10 cellular contexts compared by ENCODE assay signal in the genomic region with DNA sequence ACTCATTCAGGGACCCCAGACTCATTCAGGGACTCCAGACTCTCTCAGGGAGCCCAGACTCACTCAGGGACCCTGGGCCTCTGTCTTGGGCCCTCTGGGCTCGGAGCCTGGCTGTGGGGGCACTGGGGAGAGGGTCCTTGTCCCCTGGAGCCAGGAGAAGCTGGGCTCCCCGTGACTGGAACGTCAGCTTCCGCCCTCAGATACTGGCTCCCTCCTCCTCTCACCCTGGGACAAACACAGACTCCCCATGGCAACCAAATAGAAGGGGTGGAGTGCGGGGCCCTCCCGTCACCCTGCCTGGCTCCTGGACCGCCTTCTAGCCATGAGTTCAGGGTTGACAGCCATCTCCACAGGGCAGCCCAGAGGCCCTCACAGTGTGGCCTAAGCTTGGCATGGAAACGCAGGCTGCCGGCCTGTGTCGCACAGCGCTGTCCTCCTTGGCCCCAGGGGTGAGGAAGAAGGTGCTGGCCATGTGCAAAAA. TPM values are rescaled to one million over a fixed set of nuclear protein-coding genes. Genes with fewer than 3 reads are reported as not detected.
DNase-seq lines count a peak whose midpoint lies in the region; ATAC-seq and TF ChIP-seq lines count a peak whose summit lies in the region.
"Had no signal": no experiment of that assay in that cellular context is flagged by ENCODE, and none has a peak within 500 bp of the region (broad histone marks: within the 10 kb centered on the region; RNA-seq: fewer than 3 reads in every experiment).

No MANE protein-coding gene starts in this region.

- peak; percentile 75 for DNase-seq in activated effector memory CD4-positive, alpha-beta T cell treated with anti-CD3 and anti-CD28 coated beads, Interleukin-2, amount 50 U/mL, for 16 hours
- no peak for DNase-seq in activated effector memory CD4-positive, alpha-beta T cell treated with Interleukin-2 at 50 U/mL for 16 hours
- DNase-seq in fibroblast of pulmonary artery (ENCODE audit: low read depth) (peak; percentile 26), mucosa of gallbladder (ENCODE audit: low spot score) (peak; percentile 11), uterus (peak; percentile 8 to 25), cortex of kidney (lab: John Stamatoyannopoulos, UW) (no peak)
- DNase-seq: EL, NCI-H187 had no signal

- H3K4me1 ChIP-seq in uterus: peaks cover 0 to 7% of the 10 kb centered on the region in 2 donors

- intact Hi-C loops in uterus (cut with DNase I; ENCODE audit: low total_unique reads): no loop called here

- TF ChIP-seq POLR2A in uterus (IDR thresholded peaks at IDR 0.05): no peak

- H3K27ac ChIP-seq in uterus: no peak overlapping the region

- no peaks in the 10 kb centered on the region for H3K27me3 ChIP-seq in uterus

- TF ChIP-seq CTCF in fibroblast of pulmonary artery (IDR thresholded peaks at IDR 0.05; ENCODE audit: low read length, missing control alignments) (no peak), uterus (IDR thresholded peaks at IDR 0.05) (no peak)

- no peak for ATAC-seq in HG03378 (IDR thresholded peaks at IDR 0.05; ENCODE audit: unreplicated experiment)
- ATAC-seq in GM18909 (IDR thresholded peaks at IDR 0.05; ENCODE audit: poor library complexity, unreplicated experiment): no peak

- no peaks in the 10 kb centered on the region for H3K36me3 ChIP-seq in uterus

- H3K4me3 ChIP-seq in fibroblast of pulmonary artery (replicated peaks; ENCODE audit: low read depth, low read length): no peak overlapping the region
- H3K4me3 ChIP-seq in uterus: no peak overlapping the region

- H3K9me3 ChIP-seq in uterus: no peaks in the 10 kb centered on the region

RNA-seq across cellular contexts. Expression of a gene that starts 27.6 kb away (rescaled TPM):
- total RNA-seq in mucosa of gallbladder: 14.5 TPM
- total RNA-seq in uterus: 10 to 100 TPM in 1 of 4 donors, 1 to 10 TPM in 1, under 1 TPM in 2; under 0.01 to 15.1 (median 1.5) TPM

Comparison
In these comparisons a context has a peak if more than half of its experiments do, and no peak if none do; other contexts are left out.
1. DNase-seq: peak in activated effector memory CD4-positive, alpha-beta T cell treated with anti-CD3 and anti-CD28 coated beads, Interleukin-2, amount 50 U/mL, for 16 hours (single experiment), fibroblast of pulmonary artery (single experiment), mucosa of gallbladder (single experiment) and uterus (2 of 2); none in activated effector memory CD4-positive, alpha-beta T cell treated with Interleukin-2 at 50 U/mL for 16 hours (single experiment) and cortex of kidney (single experiment).